In the genomic region with DNA sequence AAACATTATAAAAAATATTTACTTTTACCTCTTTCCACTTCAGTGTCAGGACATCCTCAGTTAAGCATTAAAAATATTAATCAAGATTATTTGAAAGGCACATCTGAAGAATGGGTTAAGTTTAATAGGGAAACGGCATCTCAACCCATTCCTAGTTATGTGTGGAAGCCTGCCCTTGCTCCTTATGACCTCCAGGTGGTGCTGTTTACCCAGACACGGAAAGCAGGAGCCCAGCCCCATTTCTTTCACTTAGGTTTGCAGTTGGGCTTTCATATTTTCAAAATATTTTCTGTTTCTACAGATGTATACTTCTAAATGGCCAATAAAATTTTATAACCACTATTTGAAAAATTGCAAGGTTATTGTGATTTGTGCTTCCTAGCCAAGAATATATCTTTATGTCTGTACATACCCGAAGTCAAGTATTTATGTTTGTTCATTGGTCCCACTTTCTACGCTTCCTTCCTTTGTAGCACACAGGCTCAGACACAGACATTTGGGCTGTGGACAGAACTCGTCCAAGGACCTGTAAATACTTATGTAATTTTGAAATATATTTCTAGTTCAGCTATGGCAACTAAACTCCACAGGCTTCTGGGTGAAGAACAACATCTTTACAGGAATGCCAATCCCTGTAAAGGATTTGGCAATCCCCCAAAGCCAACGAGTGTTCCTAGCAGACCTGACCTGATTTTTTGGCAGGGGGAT, we compare ENCODE assay signal across 7 cellular contexts.
DNase-seq lines count a peak whose midpoint lies in the region; TF ChIP-seq lines count a peak whose summit lies in the region.

No MANE protein-coding gene starts in this region.

- peak; percentile 18 for DNase-seq in GM12864 (ENCODE audit: low read depth)
- DNase-seq in HCEC 1CT = peak; percentile 63
- DNase-seq in NCI-H1048 (lab: John Stamatoyannopoulos, UW) = peak; percentile 2
- peak; percentile 2 for DNase-seq in T follicular helper cell (ENCODE audit: low read depth)
- peak; percentile 78 for DNase-seq in cerebellar cortex (ENCODE audit: low spot score)
- peak; percentile 61 for DNase-seq in kidney glomerular epithelial cell (lab: John Stamatoyannopoulos, UW)
- peak; percentile 4 for DNase-seq in stimulated activated CD4-positive, alpha-beta T cell treated with anti-CD3 and anti-CD28 coated beads, Interleukin-2, amount 100 ng/mL, for 4 hours (ENCODE audit: low read depth)

- peak; percentile 87 for TF ChIP-seq CTCF in GM12864 (IDR thresholded peaks at IDR 0.05; ENCODE audit: low read depth, low read length, missing control alignments)

- H3K4me3 ChIP-seq in GM12864 (ENCODE audit: low read depth, low read length) = no peak overlapping the region

Comparison
In these comparisons a context has a peak if more than half of its experiments do, and no peak if none do; other contexts are left out.
1. DNase-seq: peak in every context shown above with its lines; median percentile 78 in cerebellar cortex; 63 in HCEC 1CT; 61 in kidney glomerular epithelial cell; 18 in GM12864; 4 in stimulated activated CD4-positive, alpha-beta T cell treated with anti-CD3 and anti-CD28 coated beads, Interleukin-2, amount 100 ng/mL, for 4 hours; 2 in NCI-H1048; 2 in T follicular helper cell.